Comparison of ENCODE assay signal across 1 cellular context in the genomic region with DNA sequence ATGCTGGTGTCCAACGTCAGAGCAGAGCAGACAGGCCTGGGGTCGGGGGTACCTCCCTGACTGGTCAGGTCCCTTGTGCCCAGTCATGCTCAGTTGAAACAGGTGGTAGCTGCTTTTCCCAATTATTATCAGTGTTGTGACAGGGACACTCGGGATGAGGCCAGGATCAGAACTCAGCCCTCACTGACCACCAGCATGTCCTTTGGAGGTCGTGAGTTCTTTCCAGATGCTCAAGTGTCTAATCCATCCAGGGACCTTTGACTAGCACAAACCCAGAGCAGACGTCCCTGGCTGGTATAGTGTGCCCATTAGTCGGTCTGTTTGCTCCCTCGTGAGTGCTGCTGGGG.
TF ChIP-seq lines count a peak whose summit lies in the region.

No MANE protein-coding gene starts in this region.

TF ChIP-seq in WTC11, 78 proteins besides CTCF, POLR2A, EP300 and RAD21 (continued from another document):
- TF ChIP-seq, protein P1, sequence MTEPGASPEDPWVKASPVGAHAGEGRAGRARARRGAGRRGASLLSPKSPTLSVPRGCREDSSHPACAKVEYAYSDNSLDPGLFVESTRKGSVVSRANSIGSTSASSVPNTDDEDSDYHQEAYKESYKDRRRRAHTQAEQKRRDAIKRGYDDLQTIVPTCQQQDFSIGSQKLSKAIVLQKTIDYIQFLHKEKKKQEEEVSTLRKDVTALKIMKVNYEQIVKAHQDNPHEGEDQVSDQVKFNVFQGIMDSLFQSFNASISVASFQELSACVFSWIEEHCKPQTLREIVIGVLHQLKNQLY (CRISPR knock-in tag; IDR thresholded peaks at IDR 0.05), result no peak
- TF ChIP-seq, protein P2, sequence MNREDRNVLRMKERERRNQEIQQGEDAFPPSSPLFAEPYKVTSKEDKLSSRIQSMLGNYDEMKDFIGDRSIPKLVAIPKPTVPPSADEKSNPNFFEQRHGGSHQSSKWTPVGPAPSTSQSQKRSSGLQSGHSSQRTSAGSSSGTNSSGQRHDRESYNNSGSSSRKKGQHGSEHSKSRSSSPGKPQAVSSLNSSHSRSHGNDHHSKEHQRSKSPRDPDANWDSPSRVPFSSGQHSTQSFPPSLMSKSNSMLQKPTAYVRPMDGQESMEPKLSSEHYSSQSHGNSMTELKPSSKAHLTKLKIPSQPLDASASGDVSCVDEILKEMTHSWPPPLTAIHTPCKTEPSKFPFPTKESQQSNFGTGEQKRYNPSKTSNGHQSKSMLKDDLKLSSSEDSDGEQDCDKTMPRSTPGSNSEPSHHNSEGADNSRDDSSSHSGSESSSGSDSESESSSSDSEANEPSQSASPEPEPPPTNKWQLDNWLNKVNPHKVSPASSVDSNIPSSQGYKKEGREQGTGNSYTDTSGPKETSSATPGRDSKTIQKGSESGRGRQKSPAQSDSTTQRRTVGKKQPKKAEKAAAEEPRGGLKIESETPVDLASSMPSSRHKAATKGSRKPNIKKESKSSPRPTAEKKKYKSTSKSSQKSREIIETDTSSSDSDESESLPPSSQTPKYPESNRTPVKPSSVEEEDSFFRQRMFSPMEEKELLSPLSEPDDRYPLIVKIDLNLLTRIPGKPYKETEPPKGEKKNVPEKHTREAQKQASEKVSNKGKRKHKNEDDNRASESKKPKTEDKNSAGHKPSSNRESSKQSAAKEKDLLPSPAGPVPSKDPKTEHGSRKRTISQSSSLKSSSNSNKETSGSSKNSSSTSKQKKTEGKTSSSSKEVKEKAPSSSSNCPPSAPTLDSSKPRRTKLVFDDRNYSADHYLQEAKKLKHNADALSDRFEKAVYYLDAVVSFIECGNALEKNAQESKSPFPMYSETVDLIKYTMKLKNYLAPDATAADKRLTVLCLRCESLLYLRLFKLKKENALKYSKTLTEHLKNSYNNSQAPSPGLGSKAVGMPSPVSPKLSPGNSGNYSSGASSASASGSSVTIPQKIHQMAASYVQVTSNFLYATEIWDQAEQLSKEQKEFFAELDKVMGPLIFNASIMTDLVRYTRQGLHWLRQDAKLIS (CRISPR knock-in tag; IDR thresholded peaks at IDR 0.05; ENCODE audit: borderline replicate concordance), result no peak
- TF ChIP-seq, protein P3, sequence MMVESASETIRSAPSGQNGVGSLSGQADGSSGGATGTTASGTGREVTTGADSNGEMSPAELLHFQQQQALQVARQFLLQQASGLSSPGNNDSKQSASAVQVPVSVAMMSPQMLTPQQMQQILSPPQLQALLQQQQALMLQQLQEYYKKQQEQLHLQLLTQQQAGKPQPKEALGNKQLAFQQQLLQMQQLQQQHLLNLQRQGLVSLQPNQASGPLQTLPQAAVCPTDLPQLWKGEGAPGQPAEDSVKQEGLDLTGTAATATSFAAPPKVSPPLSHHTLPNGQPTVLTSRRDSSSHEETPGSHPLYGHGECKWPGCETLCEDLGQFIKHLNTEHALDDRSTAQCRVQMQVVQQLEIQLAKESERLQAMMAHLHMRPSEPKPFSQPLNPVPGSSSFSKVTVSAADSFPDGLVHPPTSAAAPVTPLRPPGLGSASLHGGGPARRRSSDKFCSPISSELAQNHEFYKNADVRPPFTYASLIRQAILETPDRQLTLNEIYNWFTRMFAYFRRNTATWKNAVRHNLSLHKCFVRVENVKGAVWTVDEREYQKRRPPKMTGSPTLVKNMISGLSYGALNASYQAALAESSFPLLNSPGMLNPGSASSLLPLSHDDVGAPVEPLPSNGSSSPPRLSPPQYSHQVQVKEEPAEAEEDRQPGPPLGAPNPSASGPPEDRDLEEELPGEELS (CRISPR knock-in tag; IDR thresholded peaks at IDR 0.05), result no peak
- TF ChIP-seq TP53 (CRISPR knock-in tag; IDR thresholded peaks at IDR 0.05), result no peak
- no peak for TF ChIP-seq ZNF263 (CRISPR knock-in tag; IDR thresholded peaks at IDR 0.05; ENCODE audit: low read depth)
- TF ChIP-seq SMAD3 (CRISPR knock-in tag; IDR thresholded peaks at IDR 0.05; ENCODE audit: borderline replicate concordance), result no peak
- no peak for TF ChIP-seq NFE2L1 (CRISPR knock-in tag; IDR thresholded peaks at IDR 0.05)
- no peak for TF ChIP-seq ZNF423 (CRISPR knock-in tag; IDR thresholded peaks at IDR 0.05)
TF ChIP-seq in WTC11: peak in this region for 0.
